In genomic region chr12:49706351-49707126, GRCh38 we compare ENCODE assay signal across 8 cellular contexts. TPM values are rescaled to one million over a fixed set of nuclear protein-coding genes. Genes with fewer than 3 reads are reported as not detected.
DNase-seq lines count a peak whose midpoint lies in the region; ATAC-seq and TF ChIP-seq lines count a peak whose summit lies in the region.

No MANE protein-coding gene starts in this region.

- ATAC-seq in GM21717 (IDR thresholded peaks at IDR 0.05; ENCODE audit: unreplicated experiment) = peak; percentile 4

- DNase-seq in DMS79 (lab: John Stamatoyannopoulos, UW) (peak; percentile 20), LHCN-M2 (ENCODE audit: low read depth) (peak; percentile 35), foreskin fibroblast (peak; percentile 24 to 63), SW480 (ENCODE audit: low spot score) (no peak), SHP77 treated with DMSO at 0.1 percent for 48 hours (lab: John Stamatoyannopoulos, UW) (no peak)
- peak; percentile 55 for DNase-seq in activated T-cell treated with anti-CD3 and anti-CD28 coated beads, Interleukin-2, amount 50 U/mL, for 24 hours

- no peaks in the 10 kb centered on the region for H3K27me3 Mint-ChIP-seq in activated T-cell treated with anti-CD3 and anti-CD28 coated beads, Interleukin-2, amount 50 U/mL, for 24 hours
- H3K27me3 Mint-ChIP-seq in nephron (ENCODE audit: low read depth) = peaks cover 12% of the 10 kb centered on the region

- H3K9me3 Mint-ChIP-seq in activated T-cell treated with anti-CD3 and anti-CD28 coated beads, Interleukin-2, amount 50 U/mL, for 24 hours = no peaks in the 10 kb centered on the region
- H3K9me3 Mint-ChIP-seq in nephron = no peaks in the 10 kb centered on the region

- peaks cover 6% of the 10 kb centered on the region for H3K36me3 Mint-ChIP-seq in activated T-cell treated with anti-CD3 and anti-CD28 coated beads, Interleukin-2, amount 50 U/mL, for 24 hours (ENCODE audit: low read depth)
- no peaks in the 10 kb centered on the region for H3K36me3 Mint-ChIP-seq in nephron (ENCODE audit: low read depth)

- H3K4me3 Mint-ChIP-seq in activated T-cell treated with anti-CD3 and anti-CD28 coated beads, Interleukin-2, amount 50 U/mL, for 24 hours = peak overlapping the region; percentile 89
- H3K4me3 Mint-ChIP-seq in nephron = peak overlapping the region; percentile 98 to 99 (median 98)

- no peak for TF ChIP-seq CTCF in foreskin fibroblast (IDR thresholded peaks at IDR 0.05; ENCODE audit: low read depth, low read length)
- TF ChIP-seq CTCF in nephron (IDR thresholded peaks at IDR 0.05; ENCODE audit: unreplicated experiment in 3 of 3) = no peak

- H3K4me3 ChIP-seq in foreskin fibroblast (ENCODE audit: low read depth in 1 of 2, low read length in 2 of 2) = peak overlapping the region; percentile 73 to 83

- peaks cover 51% of the 10 kb centered on the region for H3K4me1 Mint-ChIP-seq in activated T-cell treated with anti-CD3 and anti-CD28 coated beads, Interleukin-2, amount 50 U/mL, for 24 hours (ENCODE audit: low read depth)
- H3K4me1 Mint-ChIP-seq in nephron = peaks cover 42% of the 10 kb centered on the region

- peak overlapping the region; percentile 89 for H3K27ac Mint-ChIP-seq in activated T-cell treated with anti-CD3 and anti-CD28 coated beads, Interleukin-2, amount 50 U/mL, for 24 hours
- peak overlapping the region; percentile 78 to 92 (median 89) for H3K27ac Mint-ChIP-seq in nephron

RNA-seq across cellular contexts. Expression of gene FMNL3, which starts 0.7 kb away (rescaled TPM):
- total RNA-seq in LHCN-M2 (2014; rRNA removed) = 35.5 and 36.5 TPM in 2 replicates
- 15.7 TPM for polyA plus RNA-seq in LHCN-M2 (2012)

RNA-seq across cellular contexts. Expression of gene TMBIM6, which starts 34.8 kb away (rescaled TPM):
- 413 and 429 TPM in 2 replicates for total RNA-seq in LHCN-M2 (2014; rRNA removed)
- 355 TPM for polyA plus RNA-seq in LHCN-M2 (2012)

Comparison
In these comparisons a context has a peak if more than half of its experiments do, and no peak if none do; other contexts are left out.
1. DNase-seq: peak in DMS79 (single experiment), LHCN-M2 (single experiment), activated T-cell treated with anti-CD3 and anti-CD28 coated beads, Interleukin-2, amount 50 U/mL, for 24 hours (single experiment) and foreskin fibroblast (2 of 2); none in SW480 (single experiment) and SHP77 treated with DMSO at 0.1 percent for 48 hours (single experiment).